Comparison of ENCODE assay signal across 25 cellular contexts in the genomic region with DNA sequence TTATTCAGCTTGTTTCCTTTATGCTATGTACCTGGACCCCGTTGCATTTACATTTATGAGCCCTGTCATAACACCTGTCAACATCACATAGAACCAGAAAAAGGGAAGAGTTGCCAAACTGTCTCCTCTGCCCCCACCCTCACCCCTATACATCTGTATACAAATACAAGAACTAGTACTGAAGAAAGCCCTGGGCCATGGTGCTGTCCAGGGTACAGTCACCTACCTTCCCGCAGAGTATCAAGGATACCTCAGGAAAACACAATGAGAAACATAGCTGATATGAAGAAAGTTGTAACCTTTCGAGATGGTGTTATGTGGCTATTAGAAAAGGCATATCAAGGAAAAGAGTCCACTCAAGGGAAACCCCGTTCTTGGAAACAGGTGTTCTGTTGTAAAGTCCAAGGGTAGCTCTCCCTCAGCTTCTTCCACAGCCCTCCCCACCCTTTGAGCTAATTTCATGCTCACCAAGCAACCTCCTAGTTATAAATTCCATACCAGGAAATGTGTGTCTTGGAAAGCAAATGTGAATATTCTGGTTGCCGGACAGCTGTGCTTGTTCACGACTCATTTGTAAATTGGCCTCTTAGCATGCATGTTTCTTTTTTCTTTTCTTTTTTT. TPM values are rescaled to one million over a fixed set of nuclear protein-coding genes. Genes with fewer than 3 reads are reported as not detected.
"Had no signal": no experiment of that assay in that cellular context is flagged by ENCODE, and none has a peak within 500 bp of the region (broad histone marks: within the 10 kb centered on the region; RNA-seq: fewer than 3 reads in every experiment).

No MANE protein-coding gene starts in this region.

- H3K36me3 ChIP-seq: gastrocnemius medialis, left ventricle myocardium inferior, stomach, thoracic aorta had no signal

- H3K4me1 ChIP-seq: gastrocnemius medialis, stomach had no signal

- H3K27me3 ChIP-seq: gastrocnemius medialis had no signal

- H3K4me3 ChIP-seq: gastrocnemius medialis, left ventricle myocardium inferior, lung, skin epidermis, stomach, thoracic aorta had no signal

- ATAC-seq: esophagus mucosa; gastrocnemius medialis; naive thymus-derived CD4-positive, alpha-beta T cell; sciatic nerve had no signal

- H3K27ac ChIP-seq: gastrocnemius medialis, left ventricle myocardium inferior, skin epidermis, stomach, thoracic aorta had no signal

- DNase-seq: cerebellar nuclear complex; effector CD8-positive, alpha-beta T cell; gastrocnemius medialis; immature natural killer cell; left ventricle myocardium inferior; mesenchymal stem cell; naive thymus-derived CD4-positive, alpha-beta T cell; posterior cingulate gyrus; stimulated activated CD4-positive, alpha-beta T cell treated with anti-CD3 and anti-CD28 coated beads, Interleukin-12 subunit alpha, Interleukin-12 subunit beta, amount 100 ng/mL, for 4 hours; stimulated activated naive CD4-positive, alpha-beta T cell; stomach; substantia nigra had no signal

- H3K9me3 ChIP-seq: gastrocnemius medialis, left ventricle myocardium inferior, stomach, thoracic aorta had no signal

RNA-seq across cellular contexts. Expression of a gene that starts 16.7 kb away (rescaled TPM):
- total RNA-seq: dermis microvascular lymphatic vessel endothelial cell, esophagus mucosa, fibroblast of lung, fibroblast of villous mesenchyme, gastrocnemius medialis, left ventricle myocardium inferior, lung, osteocyte, pulmonary artery endothelial cell, sciatic nerve, thoracic aorta, urinary bladder had no signal
- polyA plus RNA-seq: fibroblast of lung; immature natural killer cell; keratinocyte; lung; naive thymus-derived CD4-positive, alpha-beta T cell; neural cell; urinary bladder had no signal
